9 cellular contexts compared by ENCODE assay signal in genomic region chrX:53321943-53322497, GRCh38. TPM values are rescaled to one million over a fixed set of nuclear protein-coding genes. Genes with fewer than 3 reads are reported as not detected.
A peak's percentile ranks its signal among the peaks of the same experiment; 100 is the strongest.
DNase-seq lines count a peak whose midpoint lies in the region; ATAC-seq and TF ChIP-seq lines count a peak whose summit lies in the region.
"Had no signal": no experiment of that assay in that cellular context is flagged by ENCODE, and none has a peak within 500 bp of the region (broad histone marks: within the 10 kb centered on the region; RNA-seq: fewer than 3 reads in every experiment).

No MANE protein-coding gene starts in this region.

- H3K79me2 ChIP-seq in GM23338 (replicated peaks; ENCODE audit: insufficient read depth), result peaks cover 39% of the 10 kb centered on the region

- no peaks in the 10 kb centered on the region for H3K27me3 ChIP-seq in GM23338 (ENCODE audit: insufficient read depth)

- H3K9me2 ChIP-seq in GM23338 (ENCODE audit: insufficient read depth), result no peaks in the 10 kb centered on the region

- H3K27ac Mint-ChIP-seq in CD14-positive monocyte (no peak overlapping the region), GM23338 (no peak overlapping the region)
- H3K27ac Mint-ChIP-seq in activated naive CD8-positive, alpha-beta T cell treated with anti-CD3 and anti-CD28 coated beads, Interleukin-2, amount 10 ng/mL, durations not matched to agents 7 days and 5 days, result no peak overlapping the region
- H3K27ac Mint-ChIP-seq in naive thymus-derived CD8-positive, alpha-beta T cell, result peak overlapping the region in 5 of 10 donors; percentile 14 to 70 (median 69)

- no peaks in the 10 kb centered on the region for H3F3A ChIP-seq in GM23338 (replicated peaks; ENCODE audit: low read depth)

- intact Hi-C loops in CD14-positive monocyte (cut with micrococcal nuclease), result loop anchor here in 1 of 2 donors (5.0 kb wide), 1 partner anchor 55 kb away; no protein-coding TSS in a partner anchor

- peaks cover 19% of the 10 kb centered on the region; the same call in 1 of the 2 replicates for H3K4me1 ChIP-seq in GM23338 (ENCODE audit: insufficient read depth)

- TF ChIP-seq CTCF in CD14-positive monocyte (IDR thresholded peaks at IDR 0.05) (no peak), GM23338 (conservative IDR thresholded peaks at IDR 0.05; ENCODE audit: low read depth in 2 of 2) (no peak)

- ATAC-seq in GM23338, result no peak
- no peak for ATAC-seq in activated naive CD8-positive, alpha-beta T cell treated with anti-CD3 and anti-CD28 coated beads, Interleukin-2, amount 10 ng/mL, durations not matched to agents 7 days and 5 days (ENCODE audit: low read depth)
- no peak for ATAC-seq in naive thymus-derived CD8-positive, alpha-beta T cell
- ATAC-seq in esophagus mucosa, result no peak
- no peak for ATAC-seq in GM19463 (IDR thresholded peaks at IDR 0.05; ENCODE audit: unreplicated experiment)

- H3K9me3 Mint-ChIP-seq in CD14-positive monocyte (peaks cover 0 to 17% (median 7%) of the 10 kb centered on the region in 7 donors), GM23338 (no peaks in the 10 kb centered on the region; the same call in 1 of the 3 replicates)
- no peaks in the 10 kb centered on the region for H3K9me3 Mint-ChIP-seq in activated naive CD8-positive, alpha-beta T cell treated with anti-CD3 and anti-CD28 coated beads, Interleukin-2, amount 10 ng/mL, durations not matched to agents 7 days and 5 days
- H3K9me3 Mint-ChIP-seq in naive thymus-derived CD8-positive, alpha-beta T cell, result peaks cover 0 to 2% (median 0%) of the 10 kb centered on the region in 9 donors

- H3K4me1 Mint-ChIP-seq in CD14-positive monocyte (peaks cover 34% of the 10 kb centered on the region), GM23338 (peaks cover 53% of the 10 kb centered on the region)
- H3K4me1 Mint-ChIP-seq in activated naive CD8-positive, alpha-beta T cell treated with anti-CD3 and anti-CD28 coated beads, Interleukin-2, amount 10 ng/mL, durations not matched to agents 7 days and 5 days, result peaks cover 9% of the 10 kb centered on the region
- peaks cover 13 to 27% (median 17%) of the 10 kb centered on the region in 4 donors for H3K4me1 Mint-ChIP-seq in naive thymus-derived CD8-positive, alpha-beta T cell

- peak overlapping the region; percentile 75 for H3K4me2 ChIP-seq in GM23338

- no peak overlapping the region for H2AFZ ChIP-seq in GM23338

- peak overlapping the region; percentile 54 for H3K4me3 ChIP-seq in GM23338

- H3K36me3 Mint-ChIP-seq in CD14-positive monocyte (peaks cover 3 to 13% of the 10 kb centered on the region in 2 donors), GM23338 (ENCODE audit: low read depth) (no peaks in the 10 kb centered on the region; the same call in 2 of the 3 replicates)
- H3K36me3 Mint-ChIP-seq in activated naive CD8-positive, alpha-beta T cell treated with anti-CD3 and anti-CD28 coated beads, Interleukin-2, amount 10 ng/mL, durations not matched to agents 7 days and 5 days, result no peaks in the 10 kb centered on the region
- peaks cover 0 to 5% (median 0%) of the 10 kb centered on the region in 3 donors for H3K36me3 Mint-ChIP-seq in naive thymus-derived CD8-positive, alpha-beta T cell

- peak overlapping the region; percentile 76; the same call in 1 of the 2 replicates for H3K27ac ChIP-seq in GM23338 (ENCODE audit: low read depth)

- H3K4me3 Mint-ChIP-seq in CD14-positive monocyte, result peak overlapping the region; percentile 73 to 87
- peak overlapping the region; percentile 73 for H3K4me3 Mint-ChIP-seq in GM23338
- H3K4me3 Mint-ChIP-seq in activated naive CD8-positive, alpha-beta T cell treated with anti-CD3 and anti-CD28 coated beads, Interleukin-2, amount 10 ng/mL, durations not matched to agents 7 days and 5 days, result peak overlapping the region; percentile 8
- H3K4me3 Mint-ChIP-seq in naive thymus-derived CD8-positive, alpha-beta T cell, result peak overlapping the region; percentile 65 to 84 (median 77)

- POLR2A ChIA-PET in activated naive CD8-positive, alpha-beta T cell treated with anti-CD3 and anti-CD28 coated beads, Interleukin-2, amount 10 ng/mL, durations not matched to agents 7 days and 5 days (lab: Charles Lee), result no interaction called here
- POLR2A ChIA-PET in naive thymus-derived CD8-positive, alpha-beta T cell (lab: Charles Lee), result no interaction called here

- H3K36me3 ChIP-seq in GM23338 (ENCODE audit: insufficient read depth), result no peaks in the 10 kb centered on the region

- DNase-seq in CD14-positive monocyte (ENCODE audit: low spot score), result no peak
- no peak for DNase-seq in GM23338 (ENCODE audit: low spot score)
- DNase-seq in activated naive CD8-positive, alpha-beta T cell treated with anti-CD3 and anti-CD28 coated beads, Interleukin-2, amount 10 ng/mL, durations not matched to agents 7 days and 5 days, result no peak
- DNase-seq in naive thymus-derived CD8-positive, alpha-beta T cell, result no peak
- no peak for DNase-seq in SW480 (ENCODE audit: low spot score)
- DNase-seq in SW 1271 (lab: John Stamatoyannopoulos, UW), result no peak
- DNase-seq: NCI-H226 had no signal

- H4K20me1 ChIP-seq in GM23338 (replicated peaks; ENCODE audit: insufficient read depth), result 0 out of 2 replicates have a peak, but pooled peaks cover 2% of the 10 kb centered on the region

- H3K27me3 Mint-ChIP-seq in CD14-positive monocyte (ENCODE audit: low read depth in 3 of 3), result peaks cover 37 to 80% (median 55%) of the 10 kb centered on the region in 3 donors
- H3K27me3 Mint-ChIP-seq in GM23338 (ENCODE audit: insufficient read depth, low read depth, poor library complexity), result peaks cover 24% of the 10 kb centered on the region
- peaks cover 65% of the 10 kb centered on the region for H3K27me3 Mint-ChIP-seq in activated naive CD8-positive, alpha-beta T cell treated with anti-CD3 and anti-CD28 coated beads, Interleukin-2, amount 10 ng/mL, durations not matched to agents 7 days and 5 days
- H3K27me3 Mint-ChIP-seq in naive thymus-derived CD8-positive, alpha-beta T cell, result peaks cover 22 to 66% (median 38%) of the 10 kb centered on the region in 5 donors

TF ChIP-seq in GM23338, 12 proteins besides CTCF, POLR2A, EP300 and RAD21 (continues in another document):
- TF ChIP-seq CREB1 (CRISPR knock-in tag; IDR thresholded peaks at IDR 0.05; ENCODE audit: low read depth) (no peak), ZNF331 (CRISPR knock-in tag; IDR thresholded peaks at IDR 0.05; ENCODE audit: low read depth) (no peak), POLR2AphosphoS5 (IDR thresholded peaks at IDR 0.05; ENCODE audit: low read depth) (no peak), NANOG (IDR thresholded peaks at IDR 0.05; ENCODE audit: borderline replicate concordance) (no peak), ZNF114 (CRISPR knock-in tag; IDR thresholded peaks at IDR 0.05) (no peak), EZH2 (IDR thresholded peaks at IDR 0.05; ENCODE audit: low read depth, unreplicated experiment) (no peak), STAT1 (IDR thresholded peaks at IDR 0.05; ENCODE audit: unreplicated experiment) (no peak)

RNA-seq across cellular contexts. Expression of gene IQSEC2, which starts 40.6 kb away (rescaled TPM):
- polyA plus RNA-seq in CD14-positive monocyte (1 to 10 TPM; 6.5 to 6.9 TPM), GM23338 (2016; fragmentation: Nextera tagmentation; extraction: Ambion mirVana) (10.7 and 12.3 TPM in 2 replicates)
- 81.6 and 92.2 TPM in 2 replicates for total RNA-seq in GM23338 (2014; rRNA removed; shearing (Covaris generic))
- under 1 TPM; 0.82 to 0.83 TPM for total RNA-seq in activated naive CD8-positive, alpha-beta T cell treated with anti-CD3 and anti-CD28 coated beads, Interleukin-2, amount 10 ng/mL, durations not matched to agents 7 days and 5 days
- total RNA-seq in naive thymus-derived CD8-positive, alpha-beta T cell, result under 1 TPM; 0.36 to 0.66 TPM
- under 1 TPM; 0.08 to 0.17 (median 0.13) TPM for polyA plus RNA-seq in naive thymus-derived CD8-positive, alpha-beta T cell
- total RNA-seq in esophagus mucosa, result 10.6 TPM

Comparison
In these comparisons a context has a peak if more than half of its experiments do, and no peak if none do; other contexts are left out.
1. H3K4me3 Mint-ChIP-seq: peak in every context shown above with its lines; median percentile 80 in CD14-positive monocyte; 77 in naive thymus-derived CD8-positive, alpha-beta T cell; 73 in GM23338; 8 in activated naive CD8-positive, alpha-beta T cell treated with anti-CD3 and anti-CD28 coated beads, Interleukin-2, amount 10 ng/mL, durations not matched to agents 7 days and 5 days.